Comparison of ENCODE assay signal across 1 cellular context in genomic region chr10:69346776-69347175, GRCh38.
TF ChIP-seq lines count a peak whose summit lies in the region.

No MANE protein-coding gene starts in this region.

TF ChIP-seq in GM23338, 12 proteins besides CTCF, POLR2A, EP300 and RAD21 (continued from another document):
- no peak for TF ChIP-seq ZNF462 (CRISPR knock-in tag; IDR thresholded peaks at IDR 0.05)
- no peak for TF ChIP-seq EZH2 (IDR thresholded peaks at IDR 0.05; ENCODE audit: low read depth, unreplicated experiment)
